ENCODE assay signal across 15 cellular contexts in the genomic region with DNA sequence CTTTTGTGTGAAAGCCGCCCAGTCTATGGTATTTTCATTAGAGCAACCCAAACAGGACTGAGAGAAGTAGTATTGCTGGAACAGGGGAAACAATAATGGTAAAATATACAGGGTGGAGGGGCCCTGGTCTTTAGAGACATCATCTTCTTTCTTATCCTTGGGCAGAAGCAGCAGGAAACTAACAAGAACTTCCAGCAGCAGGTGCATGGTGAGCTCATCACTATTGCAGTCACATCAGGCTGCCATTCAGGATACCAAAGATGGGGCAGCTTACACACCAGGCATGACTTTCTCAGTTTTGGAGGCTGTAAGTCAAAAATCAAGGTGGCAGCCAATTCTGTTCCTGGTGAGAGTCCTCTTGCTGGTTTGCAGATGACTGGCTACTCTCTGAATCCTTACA.
DNase-seq lines count a peak whose midpoint lies in the region; ATAC-seq and TF ChIP-seq lines count a peak whose summit lies in the region.
"Had no signal": no experiment of that assay in that cellular context is flagged by ENCODE, and none has a peak within 500 bp of the region (broad histone marks: within the 10 kb centered on the region; RNA-seq: fewer than 3 reads in every experiment).

No MANE protein-coding gene starts in this region.

- no peak overlapping the region for H4K5ac ChIP-seq in IMR-90 (ENCODE audit: low read depth, low read length)

- no CpG with 5 or more reads among the region's 1 CpG for WGBS in IMR-90 (ENCODE audit: extremely low coverage in 2 of 2, insufficient read length in 1 of 2), 2 experiments
- 83% methylated on average over 1 of the region's 1 CpG for WGBS in mesenchymal stem cell

- H3K4me2 ChIP-seq in BLaER1 (peak overlapping the region; percentile 93), IMR-90 (ENCODE audit: low read depth, low read length) (no peak overlapping the region), mesenchymal stem cell (ENCODE audit: low read length, poor library complexity, severe bottlenecking) (no peak overlapping the region)
- H3K4me2 ChIP-seq: PC-9 had no signal

- no peak overlapping the region for H3K56ac ChIP-seq in IMR-90 (ENCODE audit: extremely low read depth, insufficient read depth, low read length)

- no peak overlapping the region for H3K9ac ChIP-seq in BLaER1
- H3K9ac ChIP-seq in IMR-90 (ENCODE audit: low read depth, low read length), result no peak overlapping the region
- H3K9ac ChIP-seq in mesenchymal stem cell (ENCODE audit: low read length), result no peak overlapping the region

- H3K4ac ChIP-seq in IMR-90 (ENCODE audit: low read depth, low read length), result no peak overlapping the region
- H3K4ac ChIP-seq in mesenchymal stem cell (ENCODE audit: low read depth in 1 of 2, low read length in 2 of 2), result no peak overlapping the region

- BruUV-seq in IMR-90 (replicated peaks; lab: Mats Ljungman, UMichigan), result no TSS peak

- in situ Hi-C loops in IMR-90 (cut with MboI; ENCODE audit: low sequenced_read_pairs), result no loop called here

- no peak overlapping the region for H2BK15ac ChIP-seq in IMR-90 (ENCODE audit: low read depth, low read length)
- no peak overlapping the region for H2BK15ac ChIP-seq in mesenchymal stem cell (ENCODE audit: low read depth, poor library complexity, severe bottlenecking)

- intact Hi-C loops in activated CD4-positive, alpha-beta T cell treated with anti-CD3 and anti-CD28 coated beads, Interleukin-2, amount 10 ng/mL, durations not matched to agents 24 days and 14 days (cut with micrococcal nuclease), result loop anchor here (5.0 kb wide), 3 partner anchors 185 to 640 kb away; a partner anchor contains a TSS
- intact Hi-C loops in IMR-90 (cut with micrococcal nuclease), result no loop called here

- H3K79me1 ChIP-seq in IMR-90 (ENCODE audit: low read depth in 1 of 2, low read length in 2 of 2) (no peaks in the 10 kb centered on the region), mesenchymal stem cell (replicated peaks; ENCODE audit: low read length, poor library complexity, severe bottlenecking) (no peaks in the 10 kb centered on the region)

- H3K23ac ChIP-seq in IMR-90 (ENCODE audit: low read depth, low read length) (no peak overlapping the region), mesenchymal stem cell (ENCODE audit: low read length in 2 of 2) (no peak overlapping the region)

- no peak for TF ChIP-seq RAD21 in IMR-90 (IDR thresholded peaks at IDR 0.05; ENCODE audit: low read length)

- no peaks in the 10 kb centered on the region for H3K27me3 ChIP-seq in BLaER1
- H3K27me3 ChIP-seq in IMR-90 (ENCODE audit: control insufficient read depth, insufficient read depth, low read length), result no peaks in the 10 kb centered on the region
- no peaks in the 10 kb centered on the region for H3K27me3 ChIP-seq in mesenchymal stem cell (ENCODE audit: control insufficient read depth in 1 of 2, insufficient read depth in 1 of 2, low read length in 2 of 2)

- H3K18ac ChIP-seq in IMR-90 (ENCODE audit: low read depth, low read length) (no peak overlapping the region), mesenchymal stem cell (ENCODE audit: low read depth in 1 of 2, low read length in 2 of 2) (peak overlapping the region in 1 of 2 experiments; percentile 7)

- H2BK20ac ChIP-seq in IMR-90 (ENCODE audit: low read depth, low read length), result peak overlapping the region; percentile 2; the same call in 1 of the 2 replicates

- no peaks in the 10 kb centered on the region for H3K36me3 Mint-ChIP-seq in activated CD4-positive, alpha-beta T cell treated with anti-CD3 and anti-CD28 coated beads, Interleukin-2, amount 10 ng/mL, durations not matched to agents 24 days and 14 days (ENCODE audit: low read depth)
- no peaks in the 10 kb centered on the region for H3K36me3 Mint-ChIP-seq in naive B cell

- H3K9me1 ChIP-seq in IMR-90 (ENCODE audit: insufficient read depth, low read length), result peaks cover 18% of the 10 kb centered on the region

- no peak overlapping the region for H2AFZ ChIP-seq in IMR-90 (replicated peaks; ENCODE audit: low read length, poor library complexity)
- H2AFZ ChIP-seq in mesenchymal stem cell (ENCODE audit: low read depth, low read length), result no peak overlapping the region
- H2AFZ ChIP-seq: PC-9 had no signal

- H3K36me3 ChIP-seq in BLaER1, result no peaks in the 10 kb centered on the region
- H3K36me3 ChIP-seq in IMR-90 (ENCODE audit: control insufficient read depth, insufficient read depth, low read length), result no peaks in the 10 kb centered on the region
- no peaks in the 10 kb centered on the region for H3K36me3 ChIP-seq in mesenchymal stem cell (ENCODE audit: control insufficient read depth in 1 of 2, insufficient read depth in 2 of 2, low read depth in 1 of 2, low read length in 2 of 2)

- no peak for TF ChIP-seq CTCF in IMR-90 (conservative IDR thresholded peaks at IDR 0.05; ENCODE audit: low read depth, low read length)

- TF ChIP-seq POLR2A in IMR-90 (IDR thresholded peaks at IDR 0.05; ENCODE audit: low read depth, low read length), result no peak

- H2BK5ac ChIP-seq in IMR-90 (ENCODE audit: low read depth, low read length, poor library complexity, severe bottlenecking) (no peak overlapping the region), mesenchymal stem cell (ENCODE audit: low read depth, low read length, poor library complexity, severe bottlenecking) (no peak overlapping the region)

- H2BK120ac ChIP-seq in IMR-90 (ENCODE audit: low read depth, low read length), result no peak overlapping the region
- H2BK120ac ChIP-seq in mesenchymal stem cell (ENCODE audit: low read depth, low read length), result no peak overlapping the region

- H4K91ac ChIP-seq in IMR-90 (ENCODE audit: insufficient read depth, low read depth, low read length) (no peak overlapping the region; the same call in 1 of the 2 replicates), mesenchymal stem cell (ENCODE audit: low read length) (no peak overlapping the region)

- H3K4me1 Mint-ChIP-seq in activated CD4-positive, alpha-beta T cell treated with anti-CD3 and anti-CD28 coated beads, Interleukin-2, amount 10 ng/mL, durations not matched to agents 24 days and 14 days, result peaks cover 49% of the 10 kb centered on the region
- H3K4me1 Mint-ChIP-seq in naive B cell, result peaks cover 41 to 63% (median 47%) of the 10 kb centered on the region in 3 donors

- no peak overlapping the region for H2AK9ac ChIP-seq in IMR-90 (replicated peaks; ENCODE audit: low read depth, low read length, poor library complexity)

- DNase-seq in activated CD4-positive, alpha-beta T cell treated with anti-CD3 and anti-CD28 coated beads, Interleukin-2, amount 10 ng/mL, durations not matched to agents 24 days and 14 days, result no peak
- DNase-seq in activated CD4-positive, alpha-beta T cell treated with anti-CD3 and anti-CD28 coated beads for 48 hours, result no peak
- DNase-seq in IMR-90, result no peak
- no peak for DNase-seq in naive B cell
- DNase-seq in SIG-M5 (lab: John Stamatoyannopoulos, UW), result no peak
- no peak for DNase-seq in mesenchymal stem cell
- DNase-seq: CD8-positive, alpha-beta memory T cell; GF-D8; NCI-H1105 treated with DMSO at 0.1 percent for 48 hours; NCI-H187 treated with DMSO at 0.1 percent for 48 hours; NCI-H2171; NCI-H774; PC-9 had no signal

- POLR2A ChIA-PET in IMR-90 (lab: Charles Lee; ENCODE audit: unreplicated experiment), result no interaction called here

- H3K4me3 Mint-ChIP-seq in activated CD4-positive, alpha-beta T cell treated with anti-CD3 and anti-CD28 coated beads, Interleukin-2, amount 10 ng/mL, durations not matched to agents 24 days and 14 days, result no peak overlapping the region
- peak overlapping the region in 5 of 8 donors; percentile 24 to 85 (median 49) for H3K4me3 Mint-ChIP-seq in naive B cell

- peak overlapping the region; percentile 94 for H3K27ac Mint-ChIP-seq in activated CD4-positive, alpha-beta T cell treated with anti-CD3 and anti-CD28 coated beads, Interleukin-2, amount 10 ng/mL, durations not matched to agents 24 days and 14 days
- peak overlapping the region in 3 of 6 donors; percentile 74 to 90 (median 89) for H3K27ac Mint-ChIP-seq in naive B cell

- H2AK5ac ChIP-seq in IMR-90 (ENCODE audit: low read depth, low read length), result peak overlapping the region; percentile 45
- no peak overlapping the region for H2AK5ac ChIP-seq in mesenchymal stem cell (ENCODE audit: low read length, severe bottlenecking)

- H2BK12ac ChIP-seq in mesenchymal stem cell (ENCODE audit: low read length in 2 of 2), result no peak overlapping the region

- H3K9me3 ChIP-seq in BLaER1, result no peaks in the 10 kb centered on the region
- H3K9me3 ChIP-seq in IMR-90 (ENCODE audit: control insufficient read depth, insufficient read depth, low read length), result no peaks in the 10 kb centered on the region
- no peaks in the 10 kb centered on the region for H3K9me3 ChIP-seq in mesenchymal stem cell (ENCODE audit: control insufficient read depth, low read length)

- H3K4me1 ChIP-seq in BLaER1, result peaks cover 42% of the 10 kb centered on the region
- peaks cover 9% of the 10 kb centered on the region for H3K4me1 ChIP-seq in IMR-90 (ENCODE audit: control insufficient read depth, insufficient read depth, low read length)
- H3K4me1 ChIP-seq in mesenchymal stem cell (ENCODE audit: control insufficient read depth, insufficient read depth, low read depth, low read length), result peaks cover 8% of the 10 kb centered on the region

- no peak overlapping the region for H3K27ac ChIP-seq in BLaER1
- H3K27ac ChIP-seq in IMR-90 (ENCODE audit: insufficient read depth, low read length), result no peak overlapping the region
- H3K27ac ChIP-seq in mesenchymal stem cell (ENCODE audit: low read length, poor library complexity, severe bottlenecking), result no peak overlapping the region
- H3K27ac ChIP-seq: PC-9 had no signal

- ATAC-seq in IMR-90 (ENCODE audit: low read depth) (no peak), naive B cell (ENCODE audit: low read depth in 2 of 2) (no peak), GM21367 (IDR thresholded peaks at IDR 0.05; ENCODE audit: unreplicated experiment) (no peak)

- dilution Hi-C loops in IMR-90 (cut with HindIII; ENCODE audit: low sequenced_read_pairs, unreplicated experiment), result no loop called here

- H4K8ac ChIP-seq in IMR-90 (ENCODE audit: low read depth in 2 of 2, low read length in 2 of 2) (no peak overlapping the region), mesenchymal stem cell (ENCODE audit: low read length) (no peak overlapping the region)

- H3K14ac ChIP-seq in IMR-90 (replicated peaks; ENCODE audit: low read depth, low read length), result peak overlapping the region; percentile 87; the same call in 1 of the 2 replicates
- H3K14ac ChIP-seq in mesenchymal stem cell (ENCODE audit: low read length in 2 of 2), result no peak overlapping the region

- H4K20me1 ChIP-seq in BLaER1 (no peaks in the 10 kb centered on the region), IMR-90 (ENCODE audit: insufficient read depth, low read length) (no peaks in the 10 kb centered on the region)

- H3K27me3 Mint-ChIP-seq in activated CD4-positive, alpha-beta T cell treated with anti-CD3 and anti-CD28 coated beads, Interleukin-2, amount 10 ng/mL, durations not matched to agents 24 days and 14 days, result no peaks in the 10 kb centered on the region
- no peaks in the 10 kb centered on the region for H3K27me3 Mint-ChIP-seq in naive B cell
- H3K27me3 Mint-ChIP-seq: CD8-positive, alpha-beta memory T cell had no signal

- no peaks in the 10 kb centered on the region for H3K9me3 Mint-ChIP-seq in activated CD4-positive, alpha-beta T cell treated with anti-CD3 and anti-CD28 coated beads, Interleukin-2, amount 10 ng/mL, durations not matched to agents 24 days and 14 days
- no peaks in the 10 kb centered on the region for H3K9me3 Mint-ChIP-seq in naive B cell
- H3K9me3 Mint-ChIP-seq: CD8-positive, alpha-beta memory T cell had no signal

- H3K4me3 ChIP-seq in BLaER1 (no peak overlapping the region), IMR-90 (ENCODE audit: insufficient read depth, low read depth, low read length) (no peak overlapping the region), mesenchymal stem cell (ENCODE audit: insufficient read depth in 1 of 2, low read depth in 1 of 2, low read length in 2 of 2) (no peak overlapping the region)
- H3K4me3 ChIP-seq: PC-9 had no signal

- CTCF ChIA-PET in IMR-90 (lab: Yijun Ruan, JAX), result interaction anchor here (0.7 kb wide), 1 partner anchor 15 kb away, joined by 3 read pairs; no protein-coding TSS in a partner anchor
